38 cellular contexts compared by ENCODE assay signal in genomic region chr5:58631895-58632294, GRCh38. TPM values are rescaled to one million over a fixed set of nuclear protein-coding genes. Genes with fewer than 3 reads are reported as not detected.
"Had no signal": no experiment of that assay in that cellular context is flagged by ENCODE, and none has a peak within 500 bp of the region (broad histone marks: within the 10 kb centered on the region; RNA-seq: fewer than 3 reads in every experiment).

No MANE protein-coding gene starts in this region.

- H2AFZ ChIP-seq: PC-9 had no signal

- H3K9me3 ChIP-seq: MG63, SJCRH30 had no signal

- H3K4me3 ChIP-seq: MG63, PC-9, SJCRH30, SK-N-MC had no signal

- H3K4me1 ChIP-seq: SJCRH30 had no signal

- H3K36me3 ChIP-seq: MG63, SJCRH30 had no signal

- H3K27me3 ChIP-seq: MG63 had no signal

- DNase-seq: Kasumi-1, MG63, NCI-H1048, NCI-H1092 treated with DMSO at 0.1 percent for 48 hours, NCI-H1105 treated with DMSO at 0.1 percent for 48 hours, NCI-H1417, NCI-H1436, NCI-H146, NCI-H1694, NCI-H187, NCI-H1930, NCI-H2029 treated with DMSO at 0.1 percent for 48 hours, NCI-H2081 treated with DMSO at 0.1 percent for 48 hours, NCI-H2107, NCI-H2171, NCI-H2227 treated with DMSO at 0.1 percent for 48 hours, NCI-H345, NCI-H446 treated with DMSO at 0.1 percent for 48 hours, NCI-H510A, NCI-H524, NCI-H526, NCI-H69, NCI-H748 treated with DMSO at 0.1 percent for 48 hours, NCI-H82, PC-9, SHP77, SIG-M5, SJCRH30, T-cell had no signal

- H3K27ac ChIP-seq: PC-9, RWPE1, SJCRH30, SK-N-MC had no signal

- ATAC-seq: Panc1, Right ventricle myocardium inferior, SK-N-SH treated with all-trans-retinoic acid at 6 μM for 48 hours, T-cell had no signal

- H3K4me2 ChIP-seq: PC-9 had no signal

- FAIRE-seq: RCC 7860 had no signal

RNA-seq across cellular contexts. Expression of gene RAB3C, which starts 49.0 kb away (rescaled TPM):
- total RNA-seq: M059J, OCI-LY7, PC-9, RPMI7951, SJCRH30, T-cell had no signal
